ENCODE assay signal across 12 cellular contexts in genomic region chr12:118063567-118064391, GRCh38. TPM values are rescaled to one million over a fixed set of nuclear protein-coding genes. Genes with fewer than 3 reads are reported as not detected.
DNase-seq lines count a peak whose midpoint lies in the region; ATAC-seq and TF ChIP-seq lines count a peak whose summit lies in the region.
"Had no signal": no experiment of that assay in that cellular context is flagged by ENCODE, and none has a peak within 500 bp of the region (broad histone marks: within the 10 kb centered on the region; RNA-seq: fewer than 3 reads in every experiment).

No MANE protein-coding gene starts in this region.

- no peak overlapping the region for H3K9ac ChIP-seq in iPS-18a (ENCODE audit: low read length)

- no peak for TF ChIP-seq CTCF in transverse colon (IDR thresholded peaks at IDR 0.05)

- H3K36me3 Mint-ChIP-seq in activated naive CD4-positive, alpha-beta T cell treated with anti-CD3 and anti-CD28 coated beads, Interleukin-2, amount 50 U/mL, for 24 hours: no peaks in the 10 kb centered on the region
- peaks cover 6% of the 10 kb centered on the region for H3K36me3 Mint-ChIP-seq in activated CD4-positive, alpha-beta memory T cell treated with anti-CD3 and anti-CD28 coated beads for 36 hours
- H3K36me3 Mint-ChIP-seq: memory B cell had no signal

- peaks cover 56% of the 10 kb centered on the region for H3K4me1 Mint-ChIP-seq in activated naive CD4-positive, alpha-beta T cell treated with anti-CD3 and anti-CD28 coated beads, Interleukin-2, amount 50 U/mL, for 24 hours
- H3K4me1 Mint-ChIP-seq in activated CD4-positive, alpha-beta memory T cell treated with anti-CD3 and anti-CD28 coated beads for 36 hours (ENCODE audit: low read depth): peaks cover 46% of the 10 kb centered on the region

- H3K27ac Mint-ChIP-seq in activated naive CD4-positive, alpha-beta T cell treated with anti-CD3 and anti-CD28 coated beads, Interleukin-2, amount 50 U/mL, for 24 hours: no peak overlapping the region
- peak overlapping the region; percentile 24 for H3K27ac Mint-ChIP-seq in activated CD4-positive, alpha-beta memory T cell treated with anti-CD3 and anti-CD28 coated beads for 36 hours

- peaks cover 17% of the 10 kb centered on the region for H3K36me3 ChIP-seq in iPS-18a (ENCODE audit: control insufficient read depth, low read depth, low read length)
- no peaks in the 10 kb centered on the region for H3K36me3 ChIP-seq in transverse colon
- H3K36me3 ChIP-seq: esophagus muscularis mucosa, Peyer's patch had no signal

- H3K27ac ChIP-seq in iPS-18a (ENCODE audit: low read length) (peak overlapping the region; percentile 29), transverse colon (peak overlapping the region; percentile 97 to 99 (median 98))

- intact Hi-C loops in activated CD4-positive, alpha-beta memory T cell treated with anti-CD3 and anti-CD28 coated beads for 36 hours (cut with micrococcal nuclease): loop anchor here (2.0 to 5.0 kb wide), 3 partner anchors 59 to 189 kb away; partner anchors contain the start of gene PEBP1
- intact Hi-C loops in transverse colon (cut with DNase I; ENCODE audit: low total_unique reads): no loop called here

- TF ChIP-seq POLR2A in transverse colon (IDR thresholded peaks at IDR 0.05): no peak

- 51% methylated on average over 3 to 4 of the region's 4 CpGs for WGBS in transverse colon (ENCODE audit: low coverage in 1 of 2), 2 donors

- H3K27me3 Mint-ChIP-seq in activated naive CD4-positive, alpha-beta T cell treated with anti-CD3 and anti-CD28 coated beads, Interleukin-2, amount 50 U/mL, for 24 hours: peaks cover 1% of the 10 kb centered on the region
- peaks cover 7% of the 10 kb centered on the region for H3K27me3 Mint-ChIP-seq in activated CD4-positive, alpha-beta memory T cell treated with anti-CD3 and anti-CD28 coated beads for 36 hours

- peak overlapping the region; percentile 53 for H3K4me3 Mint-ChIP-seq in activated naive CD4-positive, alpha-beta T cell treated with anti-CD3 and anti-CD28 coated beads, Interleukin-2, amount 50 U/mL, for 24 hours
- H3K4me3 Mint-ChIP-seq in activated CD4-positive, alpha-beta memory T cell treated with anti-CD3 and anti-CD28 coated beads for 36 hours: peak overlapping the region; percentile 81

- no peaks in the 10 kb centered on the region for H3K27me3 ChIP-seq in iPS-18a (ENCODE audit: control insufficient read depth, insufficient read depth, low read length)
- H3K27me3 ChIP-seq in transverse colon: no peaks in the 10 kb centered on the region
- H3K27me3 ChIP-seq: esophagus muscularis mucosa, Peyer's patch had no signal

- peak overlapping the region; percentile 83 for H3K4me3 ChIP-seq in iPS-18a (ENCODE audit: low read length)
- no peak overlapping the region for H3K4me3 ChIP-seq in transverse colon

- POLR2A ChIA-PET in activated CD4-positive, alpha-beta memory T cell treated with anti-CD3 and anti-CD28 coated beads for 36 hours (lab: Charles Lee): interaction anchor here (0.6 to 6.1 kb wide), 6 partner anchors 15 to 163 kb away, joined by 3 to 48 read pairs (median 4); no protein-coding TSS in a partner anchor

- ATAC-seq in HG02852 (IDR thresholded peaks at IDR 0.05; ENCODE audit: unreplicated experiment): no peak

- DNase-seq in activated naive CD4-positive, alpha-beta T cell treated with Interleukin-2 at 50 U/mL for 16 hours: no peak
- no peak for DNase-seq in activated CD4-positive, alpha-beta memory T cell treated with anti-CD3 and anti-CD28 coated beads for 36 hours
- no peak for DNase-seq in transverse colon
- no peak for DNase-seq in SKM-1 treated with dmso at 0.1 percent for 144 hours (lab: John Stamatoyannopoulos, UW; ENCODE audit: unreplicated experiment)
- DNase-seq in anterior cingulate cortex (lab: John Stamatoyannopoulos, UW): no peak
- DNase-seq: Peyer's patch; stimulated activated CD4-positive, alpha-beta T cell treated with anti-CD3 and anti-CD28 coated beads, Interleukin-4, amount 100 ng/mL, for 1 hour had no signal

- no peaks in the 10 kb centered on the region for H3K9me3 Mint-ChIP-seq in activated naive CD4-positive, alpha-beta T cell treated with anti-CD3 and anti-CD28 coated beads, Interleukin-2, amount 50 U/mL, for 24 hours
- no peaks in the 10 kb centered on the region for H3K9me3 Mint-ChIP-seq in activated CD4-positive, alpha-beta memory T cell treated with anti-CD3 and anti-CD28 coated beads for 36 hours
- H3K9me3 Mint-ChIP-seq: memory B cell had no signal

- H3K4me1 ChIP-seq in iPS-18a (ENCODE audit: control insufficient read depth, low read depth, low read length) (peaks cover 19% of the 10 kb centered on the region), transverse colon (peaks cover 4 to 48% (median 36%) of the 10 kb centered on the region in 4 donors)

- CTCF ChIA-PET in activated CD4-positive, alpha-beta memory T cell treated with anti-CD3 and anti-CD28 coated beads for 36 hours (lab: Charles Lee): interaction anchor here (0.6 to 2.4 kb wide), 14 partner anchors 8 to 1718 kb away, joined by 3 to 14 read pairs (median 5); partner anchors contain the start of genes PEBP1 and SUDS3

- TF ChIP-seq EP300 in transverse colon (IDR thresholded peaks at IDR 0.05; ENCODE audit: low read depth): no peak

- H3K9me3 ChIP-seq in iPS-18a (ENCODE audit: control insufficient read depth, low read depth, low read length): no peaks in the 10 kb centered on the region
- no peaks in the 10 kb centered on the region for H3K9me3 ChIP-seq in transverse colon
- H3K9me3 ChIP-seq: esophagus muscularis mucosa, Peyer's patch had no signal

- in situ Hi-C loops in transverse colon (cut with MboI; ENCODE audit: low pct_ligation_motif_present in 1 of 4, low pct_unique_long_range_greater_than_20kb in 1 of 4, low sequenced_read_pairs in 3 of 4): no loop called here

RNA-seq across cellular contexts. Expression of gene WSB2, which starts 2.8 kb away (rescaled TPM):
- 100 to 1,000 TPM in 1 of 2 experiments, 10 to 100 TPM in 1; 93.2 to 102 TPM for total RNA-seq in activated CD4-positive, alpha-beta memory T cell treated with anti-CD3 and anti-CD28 coated beads for 36 hours
- total RNA-seq in transverse colon: 100 to 1,000 TPM; 110 to 193 (median 130) TPM

RNA-seq across cellular contexts. Expression of gene VSIG10, which starts 40.0 kb away (rescaled TPM):
- total RNA-seq in activated CD4-positive, alpha-beta memory T cell treated with anti-CD3 and anti-CD28 coated beads for 36 hours: 1 to 10 TPM; 5.7 to 7.6 TPM
- total RNA-seq in transverse colon: 100 to 1,000 TPM; 122 to 207 (median 155) TPM

RNA-seq across cellular contexts. Expression of gene RFC5, which starts 47.3 kb away (rescaled TPM):
- total RNA-seq in activated CD4-positive, alpha-beta memory T cell treated with anti-CD3 and anti-CD28 coated beads for 36 hours: 10 to 100 TPM; 65.8 to 70.8 TPM
- 1 to 10 TPM in 3 of 4 donors, not detected in 1; 4.9 to 8.7 (median 7.6) TPM for total RNA-seq in transverse colon

Comparison
In these comparisons a context has a peak if more than half of its experiments do, and no peak if none do; other contexts are left out.
1. RNA of gene VSIG10, which starts 40.0 kb away (total RNA-seq): 122 to 207 TPM in transverse colon; 5.7 to 7.6 TPM in activated CD4-positive, alpha-beta memory T cell treated with anti-CD3 and anti-CD28 coated beads for 36 hours; every median in the first group is over 10 times any median in the second.
2. RNA of gene RFC5, which starts 47.3 kb away (total RNA-seq): 65.8 to 70.8 TPM in activated CD4-positive, alpha-beta memory T cell treated with anti-CD3 and anti-CD28 coated beads for 36 hours; 4.9 to 8.7 TPM in transverse colon; every median in the first group is over 4 times any median in the second.